Comparison of ENCODE assay signal across 8 cellular contexts in genomic region chr3:195958736-195959135, GRCh38. TPM values are rescaled to one million over a fixed set of nuclear protein-coding genes. Genes with fewer than 3 reads are reported as not detected.
A peak's percentile ranks its signal among the peaks of the same experiment; 100 is the strongest.
DNase-seq lines count a peak whose midpoint lies in the region; ATAC-seq and TF ChIP-seq lines count a peak whose summit lies in the region.
"Not testable (repeated sequence)": the region's sequence is repeated elsewhere in the genome, so short reads cannot be mapped to it uniquely, and the experiment has no call there.

No MANE protein-coding gene starts in this region.

- not testable (repeated sequence) for H3K9ac ChIP-seq in liver (ENCODE audit: low read depth in 1 of 2, low read length in 2 of 2)

- peaks cover 15% of the 10 kb centered on the region for H3K4me1 Mint-ChIP-seq in activated naive CD8-positive, alpha-beta T cell treated with anti-CD3 and anti-CD28 coated beads for 36 hours
- H3K4me1 Mint-ChIP-seq in endothelial cell (ENCODE audit: unreplicated experiment): not testable (repeated sequence)
- peaks cover 0 to 20% (median 15%) of the 10 kb centered on the region in 7 donors for H3K4me1 Mint-ChIP-seq in naive thymus-derived CD4-positive, alpha-beta T cell

- not testable (repeated sequence) for TF ChIP-seq RAD21 in liver (IDR thresholded peaks at IDR 0.05)

- not testable (repeated sequence) for ATAC-seq in naive thymus-derived CD4-positive, alpha-beta T cell
- ATAC-seq in aorta (ENCODE audit: low FRiP score): peak; percentile 9

- peak overlapping the region; percentile 38 for H3K27ac Mint-ChIP-seq in activated naive CD8-positive, alpha-beta T cell treated with anti-CD3 and anti-CD28 coated beads for 36 hours
- H3K27ac Mint-ChIP-seq in endothelial cell (ENCODE audit: unreplicated experiment): not testable (repeated sequence)
- H3K27ac Mint-ChIP-seq in naive thymus-derived CD4-positive, alpha-beta T cell: peak overlapping the region in 5 of 9 donors; percentile 10 to 91 (median 42)

- CTCF ChIA-PET in naive thymus-derived CD4-positive, alpha-beta T cell (lab: Charles Lee): not testable (repeated sequence)

- not testable (repeated sequence) for H3K9me3 ChIP-seq in liver (ENCODE audit: control insufficient read depth in 4 of 4, low read length in 3 of 4); naive thymus-derived CD4-positive, alpha-beta T cell (ENCODE audit: control insufficient read depth in 2 of 3, low read length in 3 of 3); sigmoid colon; aorta (ENCODE audit: control insufficient read depth, low read length)

- intact Hi-C loops in naive thymus-derived CD4-positive, alpha-beta T cell (cut with micrococcal nuclease): loop anchor here in 1 of 2 donors (5.0 kb wide), 1 partner anchor 271 kb away; no protein-coding TSS in a partner anchor
- intact Hi-C loops in sigmoid colon (cut with DNase I): loop anchor here (5.0 kb wide), 1 partner anchor 46 kb away; no protein-coding TSS in a partner anchor
- intact Hi-C loops in aorta (cut with DNase I): not testable (repeated sequence)

- TF ChIP-seq POLR2A in sigmoid colon (IDR thresholded peaks at IDR 0.05): not testable (repeated sequence)

- H3K9me3 Mint-ChIP-seq in activated naive CD8-positive, alpha-beta T cell treated with anti-CD3 and anti-CD28 coated beads for 36 hours; endothelial cell (ENCODE audit: unreplicated experiment); naive thymus-derived CD4-positive, alpha-beta T cell: not testable (repeated sequence)

- peak overlapping the region; percentile 57 to 67 for H3K27ac ChIP-seq in liver (ENCODE audit: low read depth in 1 of 2, low read length in 2 of 2)
- not testable (repeated sequence) for H3K27ac ChIP-seq in naive thymus-derived CD4-positive, alpha-beta T cell (ENCODE audit: low read depth, low read length); aorta (ENCODE audit: low read depth in 1 of 2, low read length in 2 of 2)
- H3K27ac ChIP-seq in sigmoid colon: peak overlapping the region in 3 of 4 donors; percentile 59 to 67 (median 63)

- WGBS in liver: 72% methylated on average over 11 of the region's 11 CpGs
- WGBS in sigmoid colon, 2 donors: 51 to 85% methylated on average over 11 of the region's 11 CpGs
- 76 to 77% methylated on average over 11 of the region's 11 CpGs for WGBS in aorta, 2 donors

- not testable (repeated sequence) for TF ChIP-seq EP300 in sigmoid colon (IDR thresholded peaks at IDR 0.05)

- H3K27me3 ChIP-seq in liver (ENCODE audit: control insufficient read depth in 4 of 4, insufficient read depth in 4 of 4, low read length in 3 of 4); naive thymus-derived CD4-positive, alpha-beta T cell (ENCODE audit: control insufficient read depth in 2 of 2, insufficient read depth in 2 of 2, low read length in 2 of 2); sigmoid colon; aorta (ENCODE audit: control insufficient read depth in 1 of 2, insufficient read depth in 2 of 2, low read length in 1 of 2): not testable (repeated sequence)

- not testable (repeated sequence) for H3K4me3 ChIP-seq in liver (ENCODE audit: low read depth in 1 of 3, low read length in 3 of 3); naive thymus-derived CD4-positive, alpha-beta T cell (ENCODE audit: low read length); sigmoid colon; aorta (ENCODE audit: low read length in 2 of 2)

- POLR2A ChIA-PET in naive thymus-derived CD4-positive, alpha-beta T cell (lab: Charles Lee): not testable (repeated sequence)

- not testable (repeated sequence) for H3K4me3 Mint-ChIP-seq in activated naive CD8-positive, alpha-beta T cell treated with anti-CD3 and anti-CD28 coated beads for 36 hours; naive thymus-derived CD4-positive, alpha-beta T cell
- peak overlapping the region; percentile 66 for H3K4me3 Mint-ChIP-seq in endothelial cell (ENCODE audit: unreplicated experiment)

- in situ Hi-C loops in G401 (cut with HindIII; ENCODE audit: low sequenced_read_pairs): not testable (repeated sequence)

- DNase-seq in G401 (ENCODE audit: low spot score) (peak; percentile 44), endothelial cell (ENCODE audit: low spot score) (peak; percentile 10), sigmoid colon (peak; percentile 39)
- DNase-seq in activated CD8-positive, alpha-beta memory T cell treated with anti-CD3 and anti-CD28 coated beads, Interleukin-2, amount 50 U/mL, for 48 hours: peak; percentile 49
- not testable (repeated sequence) for DNase-seq in activated naive CD8-positive, alpha-beta T cell treated with anti-CD3 and anti-CD28 coated beads for 36 hours; naive thymus-derived CD4-positive, alpha-beta T cell; aorta

- peaks cover 28% of the 10 kb centered on the region for H3K36me3 Mint-ChIP-seq in activated naive CD8-positive, alpha-beta T cell treated with anti-CD3 and anti-CD28 coated beads for 36 hours
- peaks cover 36% of the 10 kb centered on the region for H3K36me3 Mint-ChIP-seq in endothelial cell (ENCODE audit: low read depth, unreplicated experiment)
- peaks cover 5 to 22% (median 17%) of the 10 kb centered on the region in 5 donors for H3K36me3 Mint-ChIP-seq in naive thymus-derived CD4-positive, alpha-beta T cell

- not testable (repeated sequence) for H3K27me3 Mint-ChIP-seq in activated naive CD8-positive, alpha-beta T cell treated with anti-CD3 and anti-CD28 coated beads for 36 hours; endothelial cell (ENCODE audit: unreplicated experiment); naive thymus-derived CD4-positive, alpha-beta T cell

- not testable (repeated sequence) for TF ChIP-seq CTCF in endothelial cell (IDR thresholded peaks at IDR 0.05; ENCODE audit: unreplicated experiment); liver (IDR thresholded peaks at IDR 0.05; ENCODE audit: low read depth, low read length, missing input control); sigmoid colon (IDR thresholded peaks at IDR 0.05)

- peaks cover 4 to 11% (median 5%) of the 10 kb centered on the region in 4 donors for H3K4me1 ChIP-seq in liver (ENCODE audit: control insufficient read depth in 4 of 4, insufficient read depth in 4 of 4, low read length in 3 of 4)
- H3K4me1 ChIP-seq in naive thymus-derived CD4-positive, alpha-beta T cell (ENCODE audit: control insufficient read depth in 2 of 2, insufficient read depth in 2 of 2, low read length in 2 of 2); aorta (ENCODE audit: control insufficient read depth in 1 of 2, insufficient read depth in 2 of 2, low read length in 2 of 2): not testable (repeated sequence)
- peaks cover 0 to 30% (median 13%) of the 10 kb centered on the region in 4 donors for H3K4me1 ChIP-seq in sigmoid colon

- not testable (repeated sequence) for H3K36me3 ChIP-seq in liver (ENCODE audit: control insufficient read depth in 4 of 4, insufficient read depth in 3 of 4, low read depth in 1 of 4, low read length in 3 of 4); naive thymus-derived CD4-positive, alpha-beta T cell (ENCODE audit: control insufficient read depth in 2 of 3, insufficient read depth in 3 of 3, low read length in 3 of 3); aorta (ENCODE audit: control insufficient read depth in 1 of 2, insufficient read depth in 2 of 2, low read length in 1 of 2)
- H3K36me3 ChIP-seq in sigmoid colon: peaks cover 0 to 23% (median 6%) of the 10 kb centered on the region in 4 donors

RNA-seq across cellular contexts. Expression of gene TNK2, which starts 50.4 kb away (rescaled TPM):
- 45.2 and 51.8 TPM in 2 replicates for total RNA-seq in G401 (2014; rRNA removed; shearing (Covaris generic))
- total RNA-seq in activated naive CD8-positive, alpha-beta T cell treated with anti-CD3 and anti-CD28 coated beads for 36 hours: 10 to 100 TPM; 34.6 to 35.1 TPM
- total RNA-seq in endothelial cell (ENCODE audit: unreplicated experiment) (135 TPM), liver (1 to 10 TPM; 8.3 to 9.4 TPM), sigmoid colon (10 to 100 TPM; 12.5 to 41.0 (median 18.1) TPM), aorta (10 to 100 TPM; 51.7 to 81.3 TPM)
- polyA plus RNA-seq in liver (10 to 100 TPM in 1 of 2 donors, 1 to 10 TPM in 1; 4.0 to 12.2 TPM), sigmoid colon (10 to 100 TPM in 2 of 3 donors, 1 to 10 TPM in 1; 8.4 to 44.0 (median 17.1) TPM), aorta (100 to 1,000 TPM in 1 of 2 donors, 1 to 10 TPM in 1; 9.3 to 162 TPM)
- 100 to 1,000 TPM; 128 to 196 (median 188) TPM for total RNA-seq in naive thymus-derived CD4-positive, alpha-beta T cell
- polyA plus RNA-seq in naive thymus-derived CD4-positive, alpha-beta T cell: 1 to 10 TPM; 2.0 to 2.6 TPM
